Comparison of ENCODE assay signal across 13 cellular contexts in genomic region chr10:11687357-11687771, GRCh38. TPM values are rescaled to one million over a fixed set of nuclear protein-coding genes. Genes with fewer than 3 reads are reported as not detected.
DNase-seq lines count a peak whose midpoint lies in the region; ATAC-seq and TF ChIP-seq lines count a peak whose summit lies in the region.
"Had no signal": no experiment of that assay in that cellular context is flagged by ENCODE, and none has a peak within 500 bp of the region (broad histone marks: within the 10 kb centered on the region; RNA-seq: fewer than 3 reads in every experiment).

No MANE protein-coding gene starts in this region.

- DNase-seq in EH (ENCODE audit: low read depth), result peak; percentile 27
- DNase-seq in RPMI7951 (ENCODE audit: low read depth), result peak; percentile 40
- peak; percentile 67 to 85 for DNase-seq in foreskin keratinocyte
- peak; percentile 55 for DNase-seq in renal cortical epithelial cell (ENCODE audit: low read depth)
- no peak for DNase-seq in nucleus accumbens (lab: John Stamatoyannopoulos, UW)
- DNase-seq in globus pallidus (ENCODE audit: low spot score), result no peak
- DNase-seq in NCI-H1417 treated with DMSO at 0.1 percent for 48 hours (lab: John Stamatoyannopoulos, UW), result no peak
- DNase-seq: MM.1S, substantia nigra, T-helper 9 cell had no signal

- ATAC-seq in foreskin keratinocyte (peak; percentile 37), GM18907 (IDR thresholded peaks at IDR 0.05; ENCODE audit: unreplicated experiment) (no peak)
- ATAC-seq: sciatic nerve had no signal

- no peak overlapping the region for H3K27ac ChIP-seq in foreskin keratinocyte
- H3K27ac ChIP-seq: HL-60 had no signal

- peaks cover 22% of the 10 kb centered on the region for H3K4me1 ChIP-seq in foreskin keratinocyte

- no peak for TF ChIP-seq CTCF in foreskin keratinocyte (conservative IDR thresholded peaks at IDR 0.05)

- peaks cover 6% of the 10 kb centered on the region for H3K27me3 ChIP-seq in foreskin keratinocyte

RNA-seq across cellular contexts. Expression of gene ECHDC3, which starts 54.8 kb away (rescaled TPM):
- 8.2 and 10.7 TPM in 2 replicates for total RNA-seq in RPMI7951 (2014; rRNA removed; shearing (Covaris generic))
- 10.4 and 13.4 TPM in 2 replicates for total RNA-seq in foreskin keratinocyte
- polyA plus RNA-seq in foreskin keratinocyte, result 11.0 and 14.4 TPM in 2 replicates
- 14.9 and 19.0 TPM in 2 replicates for total RNA-seq in renal cortical epithelial cell

Comparison
In these comparisons a context has a peak if more than half of its experiments do, and no peak if none do; other contexts are left out.
1. DNase-seq: peak in EH (single experiment), RPMI7951 (single experiment), foreskin keratinocyte (2 of 2) and renal cortical epithelial cell (single experiment); none in nucleus accumbens (0 of 56), globus pallidus (single experiment) and NCI-H1417 treated with DMSO at 0.1 percent for 48 hours (single experiment).